In genomic region chr1:79040424-79041089, GRCh38 we compare ENCODE assay signal across 8 cellular contexts. TPM values are rescaled to one million over a fixed set of nuclear protein-coding genes. Genes with fewer than 3 reads are reported as not detected.
DNase-seq lines count a peak whose midpoint lies in the region; ATAC-seq and TF ChIP-seq lines count a peak whose summit lies in the region.

No MANE protein-coding gene starts in this region.

- H3K9me3 Mint-ChIP-seq in immature natural killer cell: peaks cover 17 to 34% (median 24%) of the 10 kb centered on the region in 6 donors

- DNase-seq in GM13976 (ENCODE audit: low spot score) (peak; percentile 38), immature natural killer cell (no peak), AG08396 (ENCODE audit: low spot score) (no peak), T1000 (lab: John Stamatoyannopoulos, UW) (no peak), cerebellar nuclear complex (lab: John Stamatoyannopoulos, UW) (no peak), DMS153 (lab: John Stamatoyannopoulos, UW) (no peak)

- peak; percentile 85 for ATAC-seq in GM21515 (IDR thresholded peaks at IDR 0.05; ENCODE audit: unreplicated experiment)
- peak; percentile 83 for ATAC-seq in HG03521 (IDR thresholded peaks at IDR 0.05; ENCODE audit: unreplicated experiment)

- peaks cover 4 to 12% of the 10 kb centered on the region in 2 donors for H3K4me1 Mint-ChIP-seq in immature natural killer cell

- TF ChIP-seq CTCF in GM13976 (IDR thresholded peaks at IDR 0.05; ENCODE audit: borderline replicate concordance, control extremely low read depth, extremely low read depth, insufficient read depth, missing control alignments): no peak

- in situ Hi-C loops in GM13976 (cut with MboI; ENCODE audit: low sequenced_read_pairs, unreplicated experiment): no loop called here

- no peak overlapping the region for H3K27ac Mint-ChIP-seq in immature natural killer cell

- peaks cover 0 to 3% (median 0%) of the 10 kb centered on the region in 3 donors for H3K27me3 Mint-ChIP-seq in immature natural killer cell (ENCODE audit: low read depth in 3 of 3)

- peaks cover 0 to 6% (median 0%) of the 10 kb centered on the region in 3 donors for H3K36me3 Mint-ChIP-seq in immature natural killer cell

- H3K4me3 Mint-ChIP-seq in immature natural killer cell: peak overlapping the region in 3 of 5 donors; percentile 18 to 61 (median 59)

RNA-seq across cellular contexts. Expression of gene ADGRL4, which starts 34.0 kb away (rescaled TPM):
- polyA plus RNA-seq in immature natural killer cell: not detected
